In genomic region chr13:60348097-60348496, GRCh38 we compare ENCODE assay signal across 23 cellular contexts.
"Had no signal": no experiment of that assay in that cellular context is flagged by ENCODE, and none has a peak within 500 bp of the region (broad histone marks: within the 10 kb centered on the region; RNA-seq: fewer than 3 reads in every experiment).

No MANE protein-coding gene starts in this region.

- FAIRE-seq: endometrium, frontal cortex had no signal

- H3K27ac Mint-ChIP-seq: natural killer cell; stimulated activated effector memory CD8-positive, alpha-beta T cell treated with anti-CD3 and anti-CD28 coated beads, Interleukin-12 subunit alpha, Interleukin-12 subunit beta, amount 100 ng/mL, for 72 hours; stimulated activated naive CD8-positive, alpha-beta T cell treated with anti-CD3 and anti-CD28 coated beads, Interleukin-15, Interleukin-2, amounts not matched to agents 100 ng/mL and 50 ng/mL, for 24 hours had no signal

- H3K79me2 ChIP-seq: parathyroid adenoma had no signal

- H3K36me3 ChIP-seq: heart right ventricle, right lobe of liver, transverse colon had no signal

- H3K9me3 ChIP-seq: right lobe of liver, testis had no signal

- H3K36me3 Mint-ChIP-seq: natural killer cell; stimulated activated effector memory CD8-positive, alpha-beta T cell treated with anti-CD3 and anti-CD28 coated beads, Interleukin-12 subunit alpha, Interleukin-12 subunit beta, amount 100 ng/mL, for 72 hours had no signal

- H3K4me1 Mint-ChIP-seq: natural killer cell; stimulated activated effector memory CD8-positive, alpha-beta T cell treated with anti-CD3 and anti-CD28 coated beads, Interleukin-12 subunit alpha, Interleukin-12 subunit beta, amount 100 ng/mL, for 72 hours had no signal

- H3K9me3 Mint-ChIP-seq: neural crest cell had no signal

- DNase-seq: cortex of kidney; dorsolateral prefrontal cortex; effector CD8-positive, alpha-beta T cell; heart right ventricle; islet precursor cell; mammary epithelial cell; natural killer cell; occipital lobe; psoas muscle; retina; right lobe of liver; stimulated activated CD4-positive, alpha-beta T cell treated with anti-CD3 and anti-CD28 coated beads, Interleukin-4, amount 100 ng/mL, for 1 hour; stimulated activated CD8-positive, alpha-beta memory T cell treated with anti-CD3 and anti-CD28 coated beads, Interleukin-4, amount 100 ng/mL, for 48 hours; testis; transverse colon had no signal

- H3K4me3 ChIP-seq: dorsolateral prefrontal cortex, heart right ventricle, psoas muscle, right lobe of liver, testis, transverse colon had no signal

- H3K27ac ChIP-seq: dorsolateral prefrontal cortex, heart right ventricle, parathyroid adenoma, psoas muscle, right lobe of liver, testis, transverse colon had no signal

- H3K4me1 ChIP-seq: heart right ventricle, parathyroid adenoma, psoas muscle, right lobe of liver, testis, transverse colon had no signal

- H3K27me3 ChIP-seq: right lobe of liver, testis, transverse colon had no signal

- ATAC-seq: esophagus mucosa; heart right ventricle; left lobe of liver; natural killer cell; psoas muscle; right lobe of liver; stimulated activated effector memory CD8-positive, alpha-beta T cell treated with anti-CD3 and anti-CD28 coated beads, Interleukin-12 subunit alpha, Interleukin-12 subunit beta, amount 100 ng/mL, for 72 hours had no signal

- H3K4me3 Mint-ChIP-seq: natural killer cell; neural crest cell; stimulated activated effector memory CD8-positive, alpha-beta T cell treated with anti-CD3 and anti-CD28 coated beads, Interleukin-12 subunit alpha, Interleukin-12 subunit beta, amount 100 ng/mL, for 72 hours; stimulated activated naive CD8-positive, alpha-beta T cell treated with anti-CD3 and anti-CD28 coated beads, Interleukin-15, Interleukin-2, amounts not matched to agents 100 ng/mL and 50 ng/mL, for 24 hours had no signal

- H2AFZ ChIP-seq: parathyroid adenoma had no signal
